Comparison of ENCODE assay signal across 15 cellular contexts in the genomic region with DNA sequence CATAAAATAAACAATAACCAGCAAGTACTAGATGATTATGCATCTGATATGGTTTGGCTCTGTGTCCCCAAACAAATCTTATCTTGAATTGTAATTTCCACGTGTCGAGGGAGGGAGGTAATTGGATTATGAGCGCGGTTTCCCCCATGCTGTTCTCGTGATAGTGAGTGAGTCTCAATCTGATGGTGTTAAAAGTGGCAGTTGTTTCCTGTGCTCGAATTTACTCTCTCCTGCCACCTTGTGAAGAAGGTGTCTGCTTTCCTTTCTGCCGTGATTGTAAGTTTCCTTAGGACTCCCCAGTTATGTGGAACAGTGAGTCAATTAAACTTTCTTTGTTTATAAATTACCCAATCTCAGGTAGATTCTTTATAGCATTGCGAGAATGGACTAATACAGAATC. TPM values are rescaled to one million over a fixed set of nuclear protein-coding genes. Genes with fewer than 3 reads are reported as not detected.
DNase-seq lines count a peak whose midpoint lies in the region; ATAC-seq and TF ChIP-seq lines count a peak whose summit lies in the region.
"Had no signal": no experiment of that assay in that cellular context is flagged by ENCODE, and none has a peak within 500 bp of the region (broad histone marks: within the 10 kb centered on the region; RNA-seq: fewer than 3 reads in every experiment).

No MANE protein-coding gene starts in this region.

- no peak overlapping the region for H4K8ac ChIP-seq in H9 (replicated peaks; ENCODE audit: insufficient read length, low read depth, low read length)

- H3K27me3 ChIP-seq in H9 (ENCODE audit: insufficient read depth, low read length) = no peaks in the 10 kb centered on the region
- no peaks in the 10 kb centered on the region for H3K27me3 ChIP-seq in PC-9 (ENCODE audit: insufficient read depth, low read depth)
- no peaks in the 10 kb centered on the region for H3K27me3 ChIP-seq in endodermal cell (ENCODE audit: control insufficient read depth, insufficient read depth, low read length, poor library complexity, severe bottlenecking)
- H3K27me3 ChIP-seq: BLaER1 had no signal

- TF ChIP-seq CTCF in H9 (conservative IDR thresholded peaks at IDR 0.05) (peak; percentile 50; the same call in 2 of the 3 replicates), PC-9 (conservative IDR thresholded peaks at IDR 0.05) (no peak), endodermal cell (conservative IDR thresholded peaks at IDR 0.05) (peak; percentile 53)

- H2BK15ac ChIP-seq in H9 (ENCODE audit: low read depth, low read length) = no peak overlapping the region

- H3K27ac ChIP-seq in H9 (ENCODE audit: insufficient read length, low read depth, low read length) (no peak overlapping the region), PC-9 (no peak overlapping the region), endodermal cell (ENCODE audit: low read depth, low read length) (no peak overlapping the region)
- H3K27ac ChIP-seq: BLaER1, GM23248 had no signal

- no peak overlapping the region for H2BK120ac ChIP-seq in H9 (ENCODE audit: low read depth, low read length, poor library complexity, severe bottlenecking)

- no peak overlapping the region for H3K23ac ChIP-seq in H9 (ENCODE audit: insufficient read length, low read depth, low read length)

- no peak overlapping the region for H2BK20ac ChIP-seq in H9 (ENCODE audit: low read depth, low read length, poor library complexity, severe bottlenecking)

- H3K4me1 Mint-ChIP-seq in H9 (peaks cover 5 to 6% of the 10 kb centered on the region in 2 experiments), endodermal cell (peaks cover 12% of the 10 kb centered on the region)

- H3K9me3 ChIP-seq in H9 (ENCODE audit: control insufficient read depth, low read depth, low read length) (no peaks in the 10 kb centered on the region), PC-9 (ENCODE audit: insufficient read depth, low read depth) (no peaks in the 10 kb centered on the region), endodermal cell (ENCODE audit: control insufficient read depth, low read length) (peaks cover 13% of the 10 kb centered on the region)
- H3K9me3 ChIP-seq: BLaER1 had no signal

- POLR2A ChIA-PET in PC-9 (lab: Charles Lee; ENCODE audit: unreplicated experiment) = no interaction called here

- H3K79me2 ChIP-seq in H9 (ENCODE audit: insufficient read depth, low read length) (no peaks in the 10 kb centered on the region), PC-9 (ENCODE audit: low read depth) (no peaks in the 10 kb centered on the region)

- WGBS in H9 (ENCODE audit: extremely low coverage, insufficient read length, low lambda C conversion rate) = no CpG with 5 or more reads among the region's 8 CpGs
- 58 to 83% methylated on average over 6 to 8 of the region's 8 CpGs for WGBS in endodermal cell (ENCODE audit: insufficient coverage in 1 of 2, insufficient read length in 1 of 2), 2 experiments

- no peak overlapping the region for H4K91ac ChIP-seq in H9 (ENCODE audit: insufficient read length, low read depth, low read length)

- no peaks in the 10 kb centered on the region for H3K27me3 Mint-ChIP-seq in H9 (ENCODE audit: low read depth)
- no peaks in the 10 kb centered on the region for H3K27me3 Mint-ChIP-seq in endodermal cell (ENCODE audit: insufficient read depth)

- ATAC-seq in GM21529 (IDR thresholded peaks at IDR 0.05; ENCODE audit: unreplicated experiment) = no peak
- ATAC-seq: GM12878, HepG2 had no signal

- no TSS peak for BruUV-seq in PC-9 (replicated peaks; lab: Mats Ljungman, UMichigan)

- no peak overlapping the region for H3K4me3 Mint-ChIP-seq in H9
- H3K4me3 Mint-ChIP-seq in endodermal cell = no peak overlapping the region
- H3K4me3 Mint-ChIP-seq: HFFc6 had no signal

- H3K14ac ChIP-seq in H9 (ENCODE audit: insufficient read depth, low read length) = no peak overlapping the region

- H3K36me3 Mint-ChIP-seq in H9 (ENCODE audit: insufficient read depth in 1 of 3, low read depth in 3 of 3) = no peaks in the 10 kb centered on the region
- H3K36me3 Mint-ChIP-seq in endodermal cell (ENCODE audit: low read depth) = no peaks in the 10 kb centered on the region

- no peak overlapping the region for H3K4me2 ChIP-seq in H9 (ENCODE audit: insufficient read depth, insufficient read length, low read length)
- no peak overlapping the region for H3K4me2 ChIP-seq in PC-9
- H3K4me2 ChIP-seq: BLaER1 had no signal

- no peak overlapping the region for H3K18ac ChIP-seq in H9 (ENCODE audit: insufficient read length, low read depth, low read length)

- CTCF ChIA-PET in PC-9 (lab: Charles Lee) = no interaction called here

- H3F3A ChIP-seq in PC-9 (ENCODE audit: insufficient read depth, low read depth) = no peaks in the 10 kb centered on the region

- no peak overlapping the region for H2BK5ac ChIP-seq in H9 (ENCODE audit: insufficient read length, low read length)

- no peak overlapping the region for H3K9ac ChIP-seq in H9 (ENCODE audit: extremely low read depth, insufficient read length, low read length)
- H3K9ac ChIP-seq in endodermal cell (ENCODE audit: extremely low read depth, low read length, poor library complexity, severe bottlenecking) = no peak overlapping the region
- H3K9ac ChIP-seq: BLaER1, GM23248 had no signal

- H3K4me3 ChIP-seq in PC-9 = no peak overlapping the region
- peak overlapping the region; percentile 49 for H3K4me3 ChIP-seq in endodermal cell (ENCODE audit: low read length)
- H3K4me3 ChIP-seq: BLaER1, GM12878, GM23248 had no signal

- H2BK12ac ChIP-seq in H9 (ENCODE audit: insufficient read length, low read depth, low read length) = no peak overlapping the region

- peak; percentile 32 for DNase-seq in H9
- no peak for DNase-seq in PC-9
- peak; percentile 77 for DNase-seq in endodermal cell
- DNase-seq in RPMI8226 = no peak
- no peak for DNase-seq in pons (ENCODE audit: low spot score)
- no peak for DNase-seq in OCI-M2 (lab: John Stamatoyannopoulos, UW; ENCODE audit: unreplicated experiment)
- DNase-seq: AML-193, DMS 273 treated with DMSO at 0.1 percent for 48 hours, GM23248, HCEC 1CT, HFFc6 had no signal

- H2AK5ac ChIP-seq in H9 (ENCODE audit: insufficient read length, low read length) = no peak overlapping the region

- no peak overlapping the region for H3T11ph ChIP-seq in H9 (ENCODE audit: low read length)

- H4K5ac ChIP-seq in H9 (ENCODE audit: insufficient read length, low read depth, low read length) = no peak overlapping the region

- no peaks in the 10 kb centered on the region for H3K79me1 ChIP-seq in H9 (ENCODE audit: insufficient read depth, low read depth, low read length, poor library complexity, severe bottlenecking)

- intact Hi-C loops in PC-9 (cut with micrococcal nuclease; ENCODE audit: unreplicated experiment) = no loop called here

- H4K20me1 ChIP-seq in H9 (ENCODE audit: control insufficient read depth, insufficient read depth, insufficient read length) (no peaks in the 10 kb centered on the region), PC-9 (ENCODE audit: insufficient read depth) (no peaks in the 10 kb centered on the region)
- H4K20me1 ChIP-seq: BLaER1 had no signal

- H2AFZ ChIP-seq in H9 (ENCODE audit: low read length) = no peak overlapping the region
- H2AFZ ChIP-seq in PC-9 = 0 out of 2 replicates have a peak overlapping the region, but pooled peaks have one; percentile 35
- H2AFZ ChIP-seq: GM23248 had no signal

- H3K56ac ChIP-seq in H9 (ENCODE audit: insufficient read length, low read depth, low read length) = no peak overlapping the region

- H3K9me3 Mint-ChIP-seq in H9 (no peaks in the 10 kb centered on the region; a peak in 1 of 5 replicates), endodermal cell (peaks cover 10% of the 10 kb centered on the region)

- H3K4me1 ChIP-seq in H9 (ENCODE audit: insufficient read depth, low read length) (no peaks in the 10 kb centered on the region), PC-9 (replicated peaks; ENCODE audit: insufficient read depth) (no peaks in the 10 kb centered on the region), endodermal cell (ENCODE audit: control insufficient read depth, insufficient read depth, low read length) (no peaks in the 10 kb centered on the region)
- H3K4me1 ChIP-seq: BLaER1 had no signal

- H3K4ac ChIP-seq in H9 (ENCODE audit: low read depth, low read length) = no peak overlapping the region

- H3K27ac Mint-ChIP-seq in H9 (no peak overlapping the region), endodermal cell (no peak overlapping the region)
- H3K27ac Mint-ChIP-seq: HFFc6 had no signal

- H3K36me3 ChIP-seq in PC-9 (ENCODE audit: low read depth) (no peaks in the 10 kb centered on the region), endodermal cell (ENCODE audit: control insufficient read depth, insufficient read depth, low read length) (no peaks in the 10 kb centered on the region)
- H3K36me3 ChIP-seq: BLaER1 had no signal

- H3K23me2 ChIP-seq in H9 (ENCODE audit: insufficient read length, low read depth, low read length, poor library complexity, severe bottlenecking) = no peaks in the 10 kb centered on the region

- no peaks in the 10 kb centered on the region for H3K9me2 ChIP-seq in PC-9 (ENCODE audit: insufficient read depth)

RNA-seq across cellular contexts. Expression of a gene that starts 15.1 kb away (rescaled TPM):
- total RNA-seq in H9 (2021) (64.5 and 64.8 TPM in 2 replicates), PC-9 (2021) (not detected in 2 replicates), endodermal cell (100 to 1,000 TPM; 171 to 228 TPM)
- 113 TPM for polyA plus RNA-seq in endodermal cell (2013, experiment 1 of 2)
- 128 TPM for polyA plus RNA-seq in endodermal cell (2013, experiment 2 of 2)
- total RNA-seq: GM23248 had no signal
- polyA plus RNA-seq: GM23248 had no signal

Comparison
In these comparisons a context has a peak if more than half of its experiments do, and no peak if none do; other contexts are left out.
1. DNase-seq: peak in H9 (single experiment) and endodermal cell (single experiment); none in PC-9 (0 of 2), RPMI8226 (single experiment), pons (single experiment) and OCI-M2 (single experiment).
2. RNA of a gene that starts 15.1 kb away (total RNA-seq): 171 to 228 TPM in endodermal cell and 64.5 to 64.8 TPM in H9; not detected in PC-9; every median in the first group is over 10 times any median in the second.